ENCODE assay signal across 24 cellular contexts in the genomic region with DNA sequence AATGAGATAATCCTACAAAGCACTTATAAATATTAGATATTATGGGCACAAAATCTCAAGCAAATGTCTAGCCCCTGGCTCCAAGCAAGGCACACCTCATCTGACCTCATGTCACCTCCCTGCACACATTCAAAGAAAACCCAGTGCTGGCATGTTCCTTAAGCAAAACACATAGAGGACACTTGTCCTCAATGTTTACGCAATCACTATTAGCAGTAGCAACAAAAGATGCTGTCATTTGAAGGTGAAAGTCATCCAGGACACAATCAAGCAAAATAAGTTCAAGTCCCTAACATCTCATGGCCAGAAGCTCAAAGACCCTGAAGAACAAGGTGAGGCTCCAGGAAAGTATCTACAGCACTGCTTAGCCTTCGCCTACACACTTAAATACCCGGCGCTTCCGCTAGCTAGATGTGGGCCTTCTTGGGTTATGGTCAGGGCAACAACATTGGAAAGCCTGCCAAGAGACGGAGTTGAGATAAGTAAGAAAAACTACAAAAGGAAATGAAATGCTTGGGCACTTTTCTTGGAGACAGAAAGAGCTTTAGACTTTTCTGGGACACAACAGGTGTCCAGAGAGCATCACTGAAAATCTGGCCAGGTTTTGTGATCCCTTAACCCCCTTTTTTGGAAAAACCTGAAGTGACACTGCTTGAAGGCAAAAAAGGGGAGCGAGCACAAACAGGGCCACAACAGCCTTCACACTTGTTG.
DNase-seq lines count a peak whose midpoint lies in the region; ATAC-seq, FAIRE-seq and TF ChIP-seq lines count a peak whose summit lies in the region.
"Had no signal": no experiment of that assay in that cellular context is flagged by ENCODE, and none has a peak within 500 bp of the region (broad histone marks: within the 10 kb centered on the region; RNA-seq: fewer than 3 reads in every experiment).

No MANE protein-coding gene starts in this region.

- H3K9me3 Mint-ChIP-seq in activated T-cell treated with anti-CD3 and anti-CD28 coated beads, Interleukin-2, amount 50 U/mL, for 72 hours: peaks cover 5 to 10% of the 10 kb centered on the region in 2 donors
- peaks cover 0 to 16% (median 0%) of the 10 kb centered on the region in 3 donors for H3K9me3 Mint-ChIP-seq in IgD-negative memory B cell
- peaks cover 12% of the 10 kb centered on the region for H3K9me3 Mint-ChIP-seq in stimulated activated memory B cell treated with anti-CD40 and anti-IgM and Interleukin-4, amounts not matched to agents 10 μg/mL and 1 μg/mL and 100 μg/mL, for 72 hours

- no peak for ATAC-seq in activated T-cell treated with anti-CD3 and anti-CD28 coated beads, Interleukin-2, amount 50 U/mL, for 72 hours (replicated peaks in 1 of 2)
- no peak for ATAC-seq in stimulated activated memory B cell treated with anti-CD40 and anti-IgM and Interleukin-4, amounts not matched to agents 10 μg/mL and 1 μg/mL and 100 μg/mL, for 72 hours
- ATAC-seq in HG02763 (IDR thresholded peaks at IDR 0.05; ENCODE audit: unreplicated experiment): no peak
- ATAC-seq: GM12878, left lobe of liver had no signal

- dilution Hi-C loops in endothelial cell of umbilical vein (cut with MboI; ENCODE audit: extremely low pct_ligation_motif_present, low sequenced_read_pairs): no loop called here

- POLR2A ChIA-PET in endothelial cell of umbilical vein (lab: Charles Lee): no interaction called here

- H3K27me3 ChIP-seq in endothelial cell of umbilical vein (ENCODE audit: control insufficient read depth in 2 of 2, insufficient read depth in 2 of 2, low read length in 2 of 2): no peaks in the 10 kb centered on the region
- H3K27me3 ChIP-seq: ascending aorta, uterus had no signal

- no peak overlapping the region for H3K4me3 ChIP-seq in endothelial cell of umbilical vein (replicated peaks in 1 of 3; ENCODE audit: insufficient read depth in 1 of 3, low read depth in 1 of 3, low read length in 3 of 3)
- H3K4me3 ChIP-seq: ascending aorta, GM12878, GM23248, uterus had no signal

- peaks cover 0 to 4% of the 10 kb centered on the region in 2 experiments for H3K36me3 ChIP-seq in endothelial cell of umbilical vein (ENCODE audit: control insufficient read depth in 2 of 2, extremely low read depth in 1 of 2, insufficient read depth in 2 of 2, low read length in 2 of 2)
- H3K36me3 ChIP-seq: ascending aorta, uterus had no signal

- peak overlapping the region in 1 of 2 donors; percentile 12 for H3K4me3 Mint-ChIP-seq in activated T-cell treated with anti-CD3 and anti-CD28 coated beads, Interleukin-2, amount 50 U/mL, for 72 hours
- peak overlapping the region in 3 of 4 donors; percentile 21 to 85 (median 67) for H3K4me3 Mint-ChIP-seq in IgD-negative memory B cell
- H3K4me3 Mint-ChIP-seq in stimulated activated memory B cell treated with anti-CD40 and anti-IgM and Interleukin-4, amounts not matched to agents 10 μg/mL and 1 μg/mL and 100 μg/mL, for 72 hours: peak overlapping the region; percentile 19
- H3K4me3 Mint-ChIP-seq: T-helper 2 cell treated with Interferon-gamma antibody and Interleukin-4, amounts not matched to agents 5 μg/mL and 100 μg/mL, for 36 hours had no signal

- H3K27ac Mint-ChIP-seq in activated T-cell treated with anti-CD3 and anti-CD28 coated beads, Interleukin-2, amount 50 U/mL, for 72 hours: peak overlapping the region; percentile 49
- peak overlapping the region; percentile 44 to 90 (median 60) for H3K27ac Mint-ChIP-seq in IgD-negative memory B cell
- peak overlapping the region; percentile 70 for H3K27ac Mint-ChIP-seq in stimulated activated memory B cell treated with anti-CD40 and anti-IgM and Interleukin-4, amounts not matched to agents 10 μg/mL and 1 μg/mL and 100 μg/mL, for 72 hours
- H3K27ac Mint-ChIP-seq: progenitor cell of endocrine pancreas; T-helper 2 cell treated with Interferon-gamma antibody and Interleukin-4, amounts not matched to agents 5 μg/mL and 100 μg/mL, for 36 hours had no signal

- no peaks in the 10 kb centered on the region for H3K9me3 ChIP-seq in endothelial cell of umbilical vein (replicated peaks; ENCODE audit: control insufficient read depth, insufficient read depth, low read length)
- H3K9me3 ChIP-seq: Caco-2, uterus had no signal

- no TSS peak for BruUV-seq in endothelial cell of umbilical vein (replicated peaks; lab: Mats Ljungman, UMichigan)

- H3K9me1 ChIP-seq in endothelial cell of umbilical vein (replicated peaks; ENCODE audit: control insufficient read depth, extremely low read depth, insufficient read depth, low read length): no peaks in the 10 kb centered on the region

- no peaks in the 10 kb centered on the region for H3K27me3 Mint-ChIP-seq in activated T-cell treated with anti-CD3 and anti-CD28 coated beads, Interleukin-2, amount 50 U/mL, for 72 hours (ENCODE audit: low read depth)
- no peaks in the 10 kb centered on the region for H3K27me3 Mint-ChIP-seq in IgD-negative memory B cell
- H3K27me3 Mint-ChIP-seq in stimulated activated memory B cell treated with anti-CD40 and anti-IgM and Interleukin-4, amounts not matched to agents 10 μg/mL and 1 μg/mL and 100 μg/mL, for 72 hours: no peaks in the 10 kb centered on the region
- H3K27me3 Mint-ChIP-seq: progenitor cell of endocrine pancreas had no signal

- peak overlapping the region; percentile 57 for H3K4me2 ChIP-seq in endothelial cell of umbilical vein (ENCODE audit: insufficient read depth, low read length)

- no peaks in the 10 kb centered on the region for H4K20me1 ChIP-seq in endothelial cell of umbilical vein (replicated peaks; ENCODE audit: control insufficient read depth, extremely low read depth, insufficient read depth, low read length)

- no peak overlapping the region for H3K9ac ChIP-seq in endothelial cell of umbilical vein (replicated peaks; ENCODE audit: extremely low read depth, insufficient read depth, low read length)
- H3K9ac ChIP-seq: GM23248 had no signal

- H2AFZ ChIP-seq in endothelial cell of umbilical vein (ENCODE audit: low read depth, low read length): no peak overlapping the region
- H2AFZ ChIP-seq: GM23248 had no signal

- peak; percentile 22 for TF ChIP-seq POLR2A in endothelial cell of umbilical vein (IDR thresholded peaks at IDR 0.05; ENCODE audit: low read depth, low read length)

- H3K27ac ChIP-seq in endothelial cell of umbilical vein (ENCODE audit: insufficient read depth, low read depth, low read length): peak overlapping the region; percentile 30
- H3K27ac ChIP-seq: ascending aorta, GM23248 had no signal

- intact Hi-C loops in endothelial cell of umbilical vein (cut with micrococcal nuclease): no loop called here

- DNase-seq in activated T-cell treated with anti-CD3 and anti-CD28 coated beads, Interleukin-2, amount 50 U/mL, for 72 hours: no peak
- no peak for DNase-seq in activated T-cell treated with anti-CD3 and anti-CD28 coated beads, Interleukin-2, amount 50 U/mL, for 48 hours
- peak; percentile 83 for DNase-seq in endothelial cell of umbilical vein (ENCODE audit: low read depth, low spot score)
- DNase-seq in pons (ENCODE audit: low spot score): no peak
- no peak for DNase-seq in NCI-H2171 (lab: John Stamatoyannopoulos, UW)
- DNase-seq: activated CD4-positive, alpha-beta T cell treated with anti-CD3 and anti-CD28 coated beads for 1 hour; Caco-2; GM23248; mucosa of descending colon; NCI-H1436 treated with DMSO at 0.1 percent for 48 hours; NCI-H226; SHP77; uterus had no signal

- peaks cover 99% of the 10 kb centered on the region for H3K4me1 Mint-ChIP-seq in activated T-cell treated with anti-CD3 and anti-CD28 coated beads, Interleukin-2, amount 50 U/mL, for 72 hours (ENCODE audit: low read depth)
- H3K4me1 Mint-ChIP-seq in IgD-negative memory B cell: peaks cover 71 to 81% (median 77%) of the 10 kb centered on the region in 3 donors
- peaks cover 77% of the 10 kb centered on the region for H3K4me1 Mint-ChIP-seq in stimulated activated memory B cell treated with anti-CD40 and anti-IgM and Interleukin-4, amounts not matched to agents 10 μg/mL and 1 μg/mL and 100 μg/mL, for 72 hours

- H3K79me2 ChIP-seq in endothelial cell of umbilical vein (ENCODE audit: control insufficient read depth, insufficient read depth, low read length): peaks cover 97% of the 10 kb centered on the region

- FAIRE-seq in endothelial cell of umbilical vein (lab: Jason Lieb, UNC): peak; percentile 88
- FAIRE-seq: colon, frontal cortex, G401.6, GM12878 had no signal

- H3K36me3 Mint-ChIP-seq in activated T-cell treated with anti-CD3 and anti-CD28 coated beads, Interleukin-2, amount 50 U/mL, for 72 hours (ENCODE audit: insufficient read depth in 2 of 2): peaks cover 8 to 14% of the 10 kb centered on the region in 2 donors
- H3K36me3 Mint-ChIP-seq in IgD-negative memory B cell: peaks cover 4% of the 10 kb centered on the region
- H3K36me3 Mint-ChIP-seq in stimulated activated memory B cell treated with anti-CD40 and anti-IgM and Interleukin-4, amounts not matched to agents 10 μg/mL and 1 μg/mL and 100 μg/mL, for 72 hours: peaks cover 17% of the 10 kb centered on the region

- CTCF ChIA-PET in endothelial cell of umbilical vein (lab: Charles Lee): interaction anchor here (1.2 to 1.9 kb wide), 4 partner anchors 10 to 40 kb away, joined by 3 to 5 read pairs (median 4); no protein-coding TSS in a partner anchor

- TF ChIP-seq CTCF in endothelial cell of umbilical vein (IDR thresholded peaks at IDR 0.05; ENCODE audit: extremely low read depth in 1 of 2, insufficient read depth in 1 of 2, low read depth in 1 of 2, low read length in 2 of 2): no peak

- peaks cover 51% of the 10 kb centered on the region for H3K4me1 ChIP-seq in endothelial cell of umbilical vein (ENCODE audit: control insufficient read depth, extremely low read depth, insufficient read depth, low read length)

TF ChIP-seq in endothelial cell of umbilical vein, 7 proteins besides CTCF, POLR2A, EP300 and RAD21:
- TF ChIP-seq JUN (IDR thresholded peaks at IDR 0.05; ENCODE audit: borderline replicate concordance, insufficient read depth, insufficient read length, low read depth) (no peak), GATA2 (IDR thresholded peaks at IDR 0.05; ENCODE audit: insufficient read depth, insufficient read length, low read depth, low read length) (peak; percentile 73)
